Comparison of ENCODE assay signal across 8 cellular contexts in genomic region chr1:30919025-30919881, GRCh38. TPM values are rescaled to one million over a fixed set of nuclear protein-coding genes. Genes with fewer than 3 reads are reported as not detected.
DNase-seq lines count a peak whose midpoint lies in the region; ATAC-seq, FAIRE-seq and TF ChIP-seq lines count a peak whose summit lies in the region.

No MANE protein-coding gene starts in this region.

- no peaks in the 10 kb centered on the region for H3K27me3 ChIP-seq in astrocyte (ENCODE audit: insufficient read depth, low read length)
- H3K27me3 ChIP-seq in left lung = no peaks in the 10 kb centered on the region
- no peaks in the 10 kb centered on the region for H3K27me3 ChIP-seq in Karpas-422 (ENCODE audit: low read length)

- no peaks in the 10 kb centered on the region for H3K9me3 Mint-ChIP-seq in astrocyte (ENCODE audit: unreplicated experiment)

- H3K4me1 Mint-ChIP-seq in astrocyte (ENCODE audit: low read depth, unreplicated experiment) = peaks cover 15% of the 10 kb centered on the region

- H3K79me2 ChIP-seq in astrocyte (ENCODE audit: insufficient read depth, low read length) (no peaks in the 10 kb centered on the region), Karpas-422 (ENCODE audit: low read length) (no peaks in the 10 kb centered on the region)

- in situ Hi-C loops in KBM-7 (cut with MboI; ENCODE audit: low pct_unique_long_range_greater_than_20kb, low sequenced_read_pairs) = loop anchor here (10.0 kb wide), 1 partner anchor 194 kb away; the partner anchor contains the start of gene MATN1

- H3K4me2 ChIP-seq in astrocyte (ENCODE audit: low read length) (peak overlapping the region; percentile 38), Karpas-422 (ENCODE audit: low read depth, low read length, poor library complexity, severe bottlenecking) (no peak overlapping the region)

- H2AFZ ChIP-seq in astrocyte (ENCODE audit: low read depth, low read length) = no peak overlapping the region
- no peak overlapping the region for H2AFZ ChIP-seq in Karpas-422 (ENCODE audit: low read length)

- H3K9me3 ChIP-seq in astrocyte (ENCODE audit: insufficient read depth, low read depth, low read length) (no peaks in the 10 kb centered on the region), left lung (no peaks in the 10 kb centered on the region), Karpas-422 (ENCODE audit: low read length) (no peaks in the 10 kb centered on the region)

- H3K36me3 Mint-ChIP-seq in astrocyte (ENCODE audit: low read depth, unreplicated experiment) = no peaks in the 10 kb centered on the region

- peak; percentile 67 for ATAC-seq in left lung
- ATAC-seq in HG03571 (IDR thresholded peaks at IDR 0.05; ENCODE audit: unreplicated experiment) = no peak
- ATAC-seq in HG02588 (IDR thresholded peaks at IDR 0.05; ENCODE audit: unreplicated experiment) = no peak

- no peaks in the 10 kb centered on the region for H3K9me2 ChIP-seq in Karpas-422 (replicated peaks; ENCODE audit: insufficient read depth, low read length)

- H3K9ac ChIP-seq in astrocyte (ENCODE audit: low read length) = no peak overlapping the region
- no peak overlapping the region for H3K9ac ChIP-seq in Karpas-422 (ENCODE audit: low read length)

- H3K27me3 Mint-ChIP-seq in astrocyte (ENCODE audit: low read depth, unreplicated experiment) = peaks cover 7% of the 10 kb centered on the region

- H3K27ac Mint-ChIP-seq in astrocyte (ENCODE audit: unreplicated experiment) = peak overlapping the region; percentile 93

- peak; percentile 13 for TF ChIP-seq CTCF in astrocyte (IDR thresholded peaks at IDR 0.05; ENCODE audit: insufficient read depth, low read depth, low read length)
- no peak for TF ChIP-seq CTCF in left lung (IDR thresholded peaks at IDR 0.05)

- H3K4me1 ChIP-seq in astrocyte (ENCODE audit: insufficient read depth, low read length) (peaks cover 12% of the 10 kb centered on the region), left lung (peaks cover 0 to 19% of the 10 kb centered on the region in 2 donors), Karpas-422 (ENCODE audit: low read length) (no peaks in the 10 kb centered on the region)

- H4K20me1 ChIP-seq in astrocyte (ENCODE audit: insufficient read depth, low read length) (no peaks in the 10 kb centered on the region), Karpas-422 (ENCODE audit: insufficient read depth, low read depth, low read length) (no peaks in the 10 kb centered on the region)

- H3K4me3 ChIP-seq in astrocyte (ENCODE audit: insufficient read depth, low read depth, low read length) (no peak overlapping the region), left lung (no peak overlapping the region), Karpas-422 (ENCODE audit: low read length) (no peak overlapping the region)

- DNase-seq in Ammon's horn (ENCODE audit: low spot score) = peak; percentile 51
- peak; percentile 75 for DNase-seq in KBM-7
- DNase-seq in astrocyte (ENCODE audit: low read depth) = peak; percentile 85
- peak in 1 of 2 donors; percentile 2 for DNase-seq in left lung
- no peak for DNase-seq in AG08395 (ENCODE audit: low spot score)
- no peak for DNase-seq in Karpas-422

- H3K36me3 ChIP-seq in astrocyte (ENCODE audit: insufficient read depth, low read length) (no peaks in the 10 kb centered on the region), left lung (no peaks in the 10 kb centered on the region), Karpas-422 (ENCODE audit: insufficient read depth, low read length) (no peaks in the 10 kb centered on the region)

- peak overlapping the region; percentile 20 for H3K27ac ChIP-seq in astrocyte (ENCODE audit: low read depth, low read length)
- no peak overlapping the region for H3K27ac ChIP-seq in left lung
- H3K27ac ChIP-seq in Karpas-422 (ENCODE audit: low read length) = no peak overlapping the region

- H3K4me3 Mint-ChIP-seq in astrocyte (ENCODE audit: unreplicated experiment) = peak overlapping the region; percentile 31

- FAIRE-seq in astrocyte (lab: Jason Lieb, UNC) = peak; percentile 23

- intact Hi-C loops in left lung (cut with DNase I) = loop anchor here in 1 of 2 donors (10.0 kb wide), 1 partner anchor 114 kb away; no protein-coding TSS in a partner anchor

RNA-seq across cellular contexts. Expression of gene SDC3, which starts 10.7 kb away (rescaled TPM):
- total RNA-seq in astrocyte = 113 and 135 TPM in 2 replicates
- total RNA-seq in left lung = 10 to 100 TPM; 48.2 to 65.2 TPM
- total RNA-seq in Karpas-422 (2014; rRNA removed; shearing (Covaris generic); ENCODE audit: low replicate concordance) = 0.04 and 0.94 TPM in 2 replicates

Comparison
In these comparisons a context has a peak if more than half of its experiments do, and no peak if none do; other contexts are left out.
1. DNase-seq: peak in Ammon's horn (single experiment), KBM-7 (single experiment) and astrocyte (single experiment); none in AG08395 (single experiment) and Karpas-422 (single experiment).
2. RNA of gene SDC3, which starts 10.7 kb away (total RNA-seq): 113 to 135 TPM in astrocyte and 48.2 to 65.2 TPM in left lung; 0.04 to 0.94 TPM in Karpas-422; every median in the first group is over 10 times any median in the second.